In the genomic region with DNA sequence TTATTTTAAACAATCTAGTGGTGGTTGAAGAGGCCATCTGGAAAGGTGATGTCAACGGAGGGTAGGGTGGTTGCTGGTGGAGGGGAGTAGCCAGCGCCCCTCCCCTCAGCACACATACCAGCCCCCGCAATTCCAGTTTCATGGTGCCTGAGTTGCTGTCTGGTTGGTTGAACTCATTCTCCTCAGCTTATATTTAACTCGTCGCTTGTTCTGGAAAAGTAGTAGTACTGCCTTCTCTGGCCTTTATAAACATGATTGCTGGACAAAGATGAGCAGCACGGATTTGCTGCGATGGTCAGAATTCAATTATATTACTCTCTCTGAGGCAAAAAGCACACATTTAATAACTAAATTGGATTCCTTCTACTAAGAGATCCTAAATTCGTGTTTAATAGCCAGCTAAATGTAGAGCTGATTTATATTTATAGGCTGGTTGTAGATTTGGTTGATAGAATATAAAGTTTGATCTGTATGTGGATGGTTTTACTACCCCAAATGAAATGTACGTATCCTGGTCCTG, we compare ENCODE assay signal across 1 cellular context.
TF ChIP-seq lines count a peak whose summit lies in the region.

No MANE protein-coding gene starts in this region.

TF ChIP-seq in SK-N-SH, 30 proteins besides CTCF, POLR2A, EP300 and RAD21 (continued from another document):
- TF ChIP-seq, protein P1, sequence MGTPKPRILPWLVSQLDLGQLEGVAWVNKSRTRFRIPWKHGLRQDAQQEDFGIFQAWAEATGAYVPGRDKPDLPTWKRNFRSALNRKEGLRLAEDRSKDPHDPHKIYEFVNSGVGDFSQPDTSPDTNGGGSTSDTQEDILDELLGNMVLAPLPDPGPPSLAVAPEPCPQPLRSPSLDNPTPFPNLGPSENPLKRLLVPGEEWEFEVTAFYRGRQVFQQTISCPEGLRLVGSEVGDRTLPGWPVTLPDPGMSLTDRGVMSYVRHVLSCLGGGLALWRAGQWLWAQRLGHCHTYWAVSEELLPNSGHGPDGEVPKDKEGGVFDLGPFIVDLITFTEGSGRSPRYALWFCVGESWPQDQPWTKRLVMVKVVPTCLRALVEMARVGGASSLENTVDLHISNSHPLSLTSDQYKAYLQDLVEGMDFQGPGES (IDR thresholded peaks at IDR 0.05; ENCODE audit: low read depth, low read length) = no peak
- TF ChIP-seq CHD2 (IDR thresholded peaks at IDR 0.05; ENCODE audit: low read length, partially characterized antibody) (peak; percentile 73), TAF1 (IDR thresholded peaks at IDR 0.05; ENCODE audit: borderline replicate concordance, low read depth, low read length) (no peak; the same call in 1 of the 2 replicates), FOXM1 (IDR thresholded peaks at IDR 0.05; ENCODE audit: low read depth) (no peak), SIN3A (IDR thresholded peaks at IDR 0.05; ENCODE audit: borderline replicate concordance, low read depth, low read length) (no peak), FOXJ3 (CRISPR knock-in tag; IDR thresholded peaks at IDR 0.05) (peak; percentile 83; the same call in 1 of the 2 replicates)
TF ChIP-seq in SK-N-SH: peak in this region for 7.
